25 cellular contexts compared by ENCODE assay signal in genomic region chr4:124183231-124183630, GRCh38.
"Had no signal": no experiment of that assay in that cellular context is flagged by ENCODE, and none has a peak within 500 bp of the region (broad histone marks: within the 10 kb centered on the region; RNA-seq: fewer than 3 reads in every experiment).

No MANE protein-coding gene starts in this region.

- H3K27ac ChIP-seq: coronary artery, dorsolateral prefrontal cortex, epithelial cell of prostate, esophagus squamous epithelium, gastrocnemius medialis, heart right ventricle, left lung, lower lobe of right lung had no signal

- H3K4me3 Mint-ChIP-seq: mesothelial cell of epicardium had no signal

- DNase-seq: dermis blood vessel endothelial cell; dorsolateral prefrontal cortex; effector CD4-positive, alpha-beta T cell; effector memory CD4-positive, alpha-beta T cell; erythroblast; esophagus squamous epithelium; foreskin melanocyte; gastrocnemius medialis; glutamatergic neuron; head of caudate nucleus; heart right ventricle; hippocampal formation; left cardiac atrium; left lung; left ventricle myocardium superior; lower lobe of right lung; mesenchymal stem cell; mucosa of descending colon had no signal

- H3K36me3 ChIP-seq: esophagus squamous epithelium, gastrocnemius medialis, heart right ventricle, left lung, lower lobe of right lung had no signal

- H3K27ac Mint-ChIP-seq: mesothelial cell of epicardium had no signal

- ATAC-seq: esophagus mucosa, gastrocnemius medialis, heart right ventricle, left cardiac atrium, left lung, left ventricle myocardium superior, lower lobe of right lung, mucosa of descending colon had no signal

- H3K36me3 Mint-ChIP-seq: mesothelial cell of epicardium had no signal

- FAIRE-seq: endothelial cell of umbilical vein, islet of Langerhans, keratinocyte had no signal

- H3K4me1 ChIP-seq: gastrocnemius medialis, heart right ventricle, left lung, lower lobe of right lung had no signal

- H3K27me3 ChIP-seq: esophagus squamous epithelium, gastrocnemius medialis, heart right ventricle, left lung had no signal

- H3K4me3 ChIP-seq: coronary artery, dorsolateral prefrontal cortex, esophagus squamous epithelium, gastrocnemius medialis, heart right ventricle, left lung, lower lobe of right lung, mucosa of descending colon had no signal
